ENCODE assay signal across 16 cellular contexts in the genomic region with DNA sequence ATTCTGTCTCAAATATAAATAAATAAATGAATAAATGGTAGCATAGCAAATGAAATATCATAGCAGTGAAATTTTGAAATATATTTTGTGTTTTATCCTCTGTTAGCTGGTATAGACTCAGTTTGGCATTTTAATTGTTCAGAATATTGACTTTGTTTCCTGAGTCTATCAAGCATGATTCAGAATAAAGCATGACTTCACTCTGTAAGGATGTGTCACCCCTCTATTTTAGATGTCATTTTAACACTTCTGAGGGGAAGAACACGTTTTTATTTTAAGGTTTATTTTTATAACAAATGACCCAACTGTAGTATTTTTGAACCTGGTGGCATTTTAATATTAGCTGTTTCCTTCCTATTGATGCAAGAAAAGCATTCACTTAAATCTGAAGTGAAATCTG.
DNase-seq lines count a peak whose midpoint lies in the region; ATAC-seq and TF ChIP-seq lines count a peak whose summit lies in the region.
"Had no signal": no experiment of that assay in that cellular context is flagged by ENCODE, and none has a peak within 500 bp of the region (broad histone marks: within the 10 kb centered on the region; RNA-seq: fewer than 3 reads in every experiment).

No MANE protein-coding gene starts in this region.

- POLR2A ChIA-PET in PC-3 (lab: Charles Lee; ENCODE audit: unreplicated experiment) (no interaction called here), PC-9 (lab: Charles Lee; ENCODE audit: unreplicated experiment) (no interaction called here)
- POLR2A ChIA-PET in activated CD8-positive, alpha-beta T cell treated with anti-CD3 and anti-CD28 coated beads for 36 hours (lab: Charles Lee): no interaction called here

- no peaks in the 10 kb centered on the region for H3K9me3 Mint-ChIP-seq in chondrocyte (ENCODE audit: low read depth)
- H3K9me3 Mint-ChIP-seq in activated CD8-positive, alpha-beta T cell treated with anti-CD3 and anti-CD28 coated beads for 36 hours: no peaks in the 10 kb centered on the region
- no peaks in the 10 kb centered on the region for H3K9me3 Mint-ChIP-seq in Calu3 (ENCODE audit: low read depth, unreplicated experiment)
- H3K9me3 Mint-ChIP-seq: CD8-positive, alpha-beta T cell had no signal

- peaks cover 0 to 28% (median 19%) of the 10 kb centered on the region in 10 experiments; a peak in 13 of 20 replicates for H3K4me1 ChIP-seq in BLaER1 treated with 17β-estradiol and CSF1 and Interleukin-3, amounts not matched to agents 10 nM and 100 nM
- H3K4me1 ChIP-seq in PC-3 (ENCODE audit: insufficient read depth, low read length) (0 out of 2 replicates have a peak, but pooled peaks cover 8% of the 10 kb centered on the region), PC-9 (replicated peaks; ENCODE audit: insufficient read depth) (no peaks in the 10 kb centered on the region; the same call in 1 of the 2 replicates)

- H3K9me2 ChIP-seq in PC-3 (replicated peaks; ENCODE audit: low read length) (no peaks in the 10 kb centered on the region), PC-9 (ENCODE audit: insufficient read depth) (no peaks in the 10 kb centered on the region)

- no peaks in the 10 kb centered on the region for H4K20me1 ChIP-seq in BLaER1 treated with 17β-estradiol and CSF1 and Interleukin-3, amounts not matched to agents 10 nM and 100 nM
- H4K20me1 ChIP-seq in PC-3 (ENCODE audit: low read length): no peaks in the 10 kb centered on the region
- H4K20me1 ChIP-seq in PC-9 (ENCODE audit: insufficient read depth): no peaks in the 10 kb centered on the region

- CTCF ChIA-PET in PC-3 (lab: Charles Lee) (no interaction called here), PC-9 (lab: Charles Lee) (no interaction called here), Calu3 (lab: Charles Lee) (interaction anchor here (0.5 to 0.6 kb wide), 2 partner anchors 29 kb away, joined by 3 to 4 read pairs; no protein-coding TSS in a partner anchor)
- CTCF ChIA-PET in activated CD8-positive, alpha-beta T cell treated with anti-CD3 and anti-CD28 coated beads for 36 hours (lab: Charles Lee): no interaction called here

- no peaks in the 10 kb centered on the region for H3K27me3 Mint-ChIP-seq in chondrocyte (ENCODE audit: low read depth)
- H3K27me3 Mint-ChIP-seq in activated CD8-positive, alpha-beta T cell treated with anti-CD3 and anti-CD28 coated beads for 36 hours: peaks cover 5% of the 10 kb centered on the region
- H3K27me3 Mint-ChIP-seq in Calu3 (ENCODE audit: unreplicated experiment): no peaks in the 10 kb centered on the region

- no peak for TF ChIP-seq CTCF in PC-3 (conservative IDR thresholded peaks at IDR 0.05; ENCODE audit: low read depth, low read length)
- no peak for TF ChIP-seq CTCF in chondrocyte (IDR thresholded peaks at IDR 0.05)
- no peak for TF ChIP-seq CTCF in PC-9 (conservative IDR thresholded peaks at IDR 0.05)
- no peak for TF ChIP-seq CTCF in activated CD8-positive, alpha-beta T cell treated with anti-CD3 and anti-CD28 coated beads for 36 hours (IDR thresholded peaks at IDR 0.05)
- no peak for TF ChIP-seq CTCF in Calu3 (IDR thresholded peaks at IDR 0.05; ENCODE audit: unreplicated experiment)

- H3K27ac Mint-ChIP-seq in chondrocyte (ENCODE audit: unreplicated experiment) (peak overlapping the region; percentile 49), Calu3 (ENCODE audit: unreplicated experiment) (no peak overlapping the region)
- no peak overlapping the region for H3K27ac Mint-ChIP-seq in activated CD8-positive, alpha-beta T cell treated with anti-CD3 and anti-CD28 coated beads for 36 hours
- H3K27ac Mint-ChIP-seq: CD8-positive, alpha-beta T cell had no signal

- H3K4me3 Mint-ChIP-seq in chondrocyte (ENCODE audit: unreplicated experiment) (no peak overlapping the region), Calu3 (ENCODE audit: low read depth, unreplicated experiment) (no peak overlapping the region)
- H3K4me3 Mint-ChIP-seq in activated CD8-positive, alpha-beta T cell treated with anti-CD3 and anti-CD28 coated beads for 36 hours: no peak overlapping the region
- H3K4me3 Mint-ChIP-seq: CD8-positive, alpha-beta T cell had no signal

- no peaks in the 10 kb centered on the region for H3K27me3 ChIP-seq in BLaER1 treated with 17β-estradiol and CSF1 and Interleukin-3, amounts not matched to agents 10 nM and 100 nM
- no peaks in the 10 kb centered on the region for H3K27me3 ChIP-seq in PC-3 (ENCODE audit: low read length)
- H3K27me3 ChIP-seq in PC-9 (ENCODE audit: insufficient read depth, low read depth): no peaks in the 10 kb centered on the region

- no peaks in the 10 kb centered on the region for H3K36me3 Mint-ChIP-seq in chondrocyte (ENCODE audit: low read depth)
- H3K36me3 Mint-ChIP-seq in activated CD8-positive, alpha-beta T cell treated with anti-CD3 and anti-CD28 coated beads for 36 hours (ENCODE audit: low read depth): no peaks in the 10 kb centered on the region
- no peaks in the 10 kb centered on the region for H3K36me3 Mint-ChIP-seq in Calu3 (ENCODE audit: insufficient read depth, unreplicated experiment)
- H3K36me3 Mint-ChIP-seq: CD8-positive, alpha-beta T cell had no signal

- DNase-seq in PC-3: peak; percentile 32
- DNase-seq in chondrocyte (ENCODE audit: low spot score): no peak
- DNase-seq in myocyte (ENCODE audit: low read depth): peak; percentile 18
- DNase-seq in PC-9: no peak
- no peak for DNase-seq in activated CD8-positive, alpha-beta T cell treated with anti-CD3 and anti-CD28 coated beads for 36 hours
- no peak for DNase-seq in Calu3
- DNase-seq: 8988T; CD8-positive, alpha-beta T cell; COR-L47; DND-41; GDM1; H7 had no signal

- ATAC-seq in PC-3 (peak; percentile 58), GM21367 (IDR thresholded peaks at IDR 0.05; ENCODE audit: unreplicated experiment) (no peak)
- ATAC-seq in activated CD8-positive, alpha-beta T cell treated with anti-CD3 and anti-CD28 coated beads for 36 hours: no peak
- ATAC-seq: CD8-positive, alpha-beta T cell had no signal

- peak overlapping the region in 2 of 11 experiments; percentile 45 to 53; a peak in 4 of 22 replicates for H3K27ac ChIP-seq in BLaER1 treated with 17β-estradiol and CSF1 and Interleukin-3, amounts not matched to agents 10 nM and 100 nM
- H3K27ac ChIP-seq in PC-3 (ENCODE audit: low read length) (no peak overlapping the region), PC-9 (no peak overlapping the region)
- H3K27ac ChIP-seq: C4-2B, HL-60 had no signal

- peaks cover 0 to 10% (median 0%) of the 10 kb centered on the region in 11 experiments; a peak in 3 of 22 replicates for H3K9me3 ChIP-seq in BLaER1 treated with 17β-estradiol and CSF1 and Interleukin-3, amounts not matched to agents 10 nM and 100 nM (replicated peaks in 1 of 11)
- H3K9me3 ChIP-seq in PC-3 (ENCODE audit: low read length): no peaks in the 10 kb centered on the region
- no peaks in the 10 kb centered on the region for H3K9me3 ChIP-seq in PC-9 (ENCODE audit: insufficient read depth, low read depth)

- BruUV-seq in PC-3 (replicated peaks; lab: Mats Ljungman, UMichigan) (no TSS peak), PC-9 (replicated peaks; lab: Mats Ljungman, UMichigan) (no TSS peak), Calu3 (replicated peaks; lab: Mats Ljungman, UMichigan) (no TSS peak)

- no peaks in the 10 kb centered on the region for H3F3A ChIP-seq in PC-3 (ENCODE audit: low read length, unreplicated experiment)
- H3F3A ChIP-seq in PC-9 (ENCODE audit: insufficient read depth, low read depth): no peaks in the 10 kb centered on the region

- intact Hi-C loops in PC-3 (cut with micrococcal nuclease) (no loop called here), PC-9 (cut with micrococcal nuclease; ENCODE audit: unreplicated experiment) (no loop called here), Calu3 (cut with micrococcal nuclease; ENCODE audit: unreplicated experiment) (no loop called here)
- intact Hi-C loops in activated CD8-positive, alpha-beta T cell treated with anti-CD3 and anti-CD28 coated beads for 36 hours (cut with micrococcal nuclease): no loop called here

- no peak overlapping the region for H3K4me3 ChIP-seq in BLaER1 treated with 17β-estradiol and CSF1 and Interleukin-3, amounts not matched to agents 10 nM and 100 nM
- H3K4me3 ChIP-seq in PC-3 (ENCODE audit: low read length): no peak overlapping the region
- H3K4me3 ChIP-seq in PC-9: no peak overlapping the region

- H3K4me2 ChIP-seq in BLaER1 treated with 17β-estradiol and CSF1 and Interleukin-3, amounts not matched to agents 10 nM and 100 nM: peak overlapping the region in 8 of 11 experiments; percentile 11 to 74 (median 44); a peak in 12 of 22 replicates
- H3K4me2 ChIP-seq in PC-3 (ENCODE audit: low read length) (no peak overlapping the region), PC-9 (no peak overlapping the region)

- H2AFZ ChIP-seq in PC-3 (ENCODE audit: low read length): no peak overlapping the region
- H2AFZ ChIP-seq in PC-9: no peak overlapping the region

- H3K9ac ChIP-seq in BLaER1 treated with 17β-estradiol and CSF1 and Interleukin-3, amounts not matched to agents 10 nM and 100 nM: no peak overlapping the region
- H3K9ac ChIP-seq in PC-3 (ENCODE audit: low read length): no peak overlapping the region

- H3K36me3 ChIP-seq in BLaER1 treated with 17β-estradiol and CSF1 and Interleukin-3, amounts not matched to agents 10 nM and 100 nM: no peaks in the 10 kb centered on the region
- H3K36me3 ChIP-seq in PC-3 (ENCODE audit: low read depth, low read length) (no peaks in the 10 kb centered on the region), PC-9 (ENCODE audit: low read depth) (no peaks in the 10 kb centered on the region)

- no peaks in the 10 kb centered on the region for H3K79me2 ChIP-seq in PC-3 (ENCODE audit: low read length)
- H3K79me2 ChIP-seq in PC-9 (ENCODE audit: low read depth): no peaks in the 10 kb centered on the region

- H3K4me1 Mint-ChIP-seq in chondrocyte (ENCODE audit: low read depth) (peaks cover 17% of the 10 kb centered on the region), Calu3 (ENCODE audit: low read depth, unreplicated experiment) (no peaks in the 10 kb centered on the region)
- H3K4me1 Mint-ChIP-seq in activated CD8-positive, alpha-beta T cell treated with anti-CD3 and anti-CD28 coated beads for 36 hours (ENCODE audit: low read depth): no peaks in the 10 kb centered on the region

Comparison
In these comparisons a context has a peak if more than half of its experiments do, and no peak if none do; other contexts are left out.
1. H3K4me2 ChIP-seq: peak in BLaER1 treated with 17β-estradiol and CSF1 and Interleukin-3, amounts not matched to agents 10 nM and 100 nM (8 of 11); none in PC-3 (single experiment) and PC-9 (single experiment).
2. DNase-seq: peak in PC-3 (single experiment) and myocyte (single experiment); none in chondrocyte (single experiment), PC-9 (0 of 2), activated CD8-positive, alpha-beta T cell treated with anti-CD3 and anti-CD28 coated beads for 36 hours (single experiment) and Calu3 (single experiment).